1 cellular context compared by ENCODE assay signal in genomic region chr20:10565191-10565921, GRCh38.
TF ChIP-seq lines count a peak whose summit lies in the region.

No MANE protein-coding gene starts in this region.

TF ChIP-seq in HepG2, 621 proteins besides CTCF, POLR2A, EP300 and RAD21 (continued from another document and continues in another):
- TF ChIP-seq, protein P1, sequence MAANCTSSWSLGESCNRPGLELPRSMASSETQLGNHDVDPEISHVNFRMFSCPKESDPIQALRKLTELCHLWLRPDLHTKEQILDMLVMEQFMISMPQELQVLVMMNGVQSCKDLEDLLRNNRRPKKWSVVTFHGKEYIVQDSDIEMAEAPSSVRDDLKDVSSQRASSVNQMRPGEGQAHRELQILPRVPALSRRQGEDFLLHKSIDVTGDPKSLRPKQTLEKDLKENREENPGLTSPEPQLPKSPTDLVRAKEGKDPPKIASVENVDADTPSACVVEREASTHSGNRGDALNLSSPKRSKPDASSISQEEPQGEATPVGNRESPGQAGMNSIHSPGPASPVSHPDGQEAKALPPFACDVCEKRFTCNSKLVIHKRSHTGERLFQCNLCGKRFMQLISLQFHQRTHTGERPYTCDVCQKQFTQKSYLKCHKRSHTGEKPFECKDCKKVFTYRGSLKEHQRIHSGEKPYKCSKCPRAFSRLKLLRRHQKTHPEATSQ (CRISPR knock-in tag; IDR thresholded peaks at IDR 0.05; ENCODE audit: borderline replicate concordance) = 0 out of 2 replicates have a peak, but pooled peaks have one; percentile 21
- peak; percentile 74 for TF ChIP-seq CBX1 (IDR thresholded peaks at IDR 0.05; ENCODE audit: low read depth)
- no peak for TF ChIP-seq IKZF1 (IDR thresholded peaks at IDR 0.05)
- peak; percentile 17 to 28; a peak in 1 of 4 replicates for TF ChIP-seq NR2F1 (CRISPR knock-in tag; IDR thresholded peaks at IDR 0.05)
- TF ChIP-seq ZBTB4 (CRISPR knock-in tag; IDR thresholded peaks at IDR 0.05; ENCODE audit: borderline replicate concordance) = peak; percentile 61; the same call in 1 of the 2 replicates
- TF ChIP-seq GATAD1 (CRISPR knock-in tag; IDR thresholded peaks at IDR 0.05) = peak; percentile 75
- TF ChIP-seq MYNN (CRISPR knock-in tag; IDR thresholded peaks at IDR 0.05; ENCODE audit: low read depth) = no peak; the same call in 1 of the 2 replicates
- TF ChIP-seq, protein P2, sequence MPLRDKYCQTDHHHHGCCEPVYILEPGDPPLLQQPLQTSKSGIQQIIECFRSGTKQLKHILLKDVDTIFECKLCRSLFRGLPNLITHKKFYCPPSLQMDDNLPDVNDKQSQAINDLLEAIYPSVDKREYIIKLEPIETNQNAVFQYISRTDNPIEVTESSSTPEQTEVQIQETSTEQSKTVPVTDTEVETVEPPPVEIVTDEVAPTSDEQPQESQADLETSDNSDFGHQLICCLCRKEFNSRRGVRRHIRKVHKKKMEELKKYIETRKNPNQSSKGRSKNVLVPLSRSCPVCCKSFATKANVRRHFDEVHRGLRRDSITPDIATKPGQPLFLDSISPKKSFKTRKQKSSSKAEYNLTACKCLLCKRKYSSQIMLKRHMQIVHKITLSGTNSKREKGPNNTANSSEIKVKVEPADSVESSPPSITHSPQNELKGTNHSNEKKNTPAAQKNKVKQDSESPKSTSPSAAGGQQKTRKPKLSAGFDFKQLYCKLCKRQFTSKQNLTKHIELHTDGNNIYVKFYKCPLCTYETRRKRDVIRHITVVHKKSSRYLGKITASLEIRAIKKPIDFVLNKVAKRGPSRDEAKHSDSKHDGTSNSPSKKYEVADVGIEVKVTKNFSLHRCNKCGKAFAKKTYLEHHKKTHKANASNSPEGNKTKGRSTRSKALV (CRISPR knock-in tag; IDR thresholded peaks at IDR 0.05) = 0 out of 2 replicates have a peak, but pooled peaks have one; percentile 10
- peak; percentile 72 for TF ChIP-seq ZNF3 (CRISPR knock-in tag; IDR thresholded peaks at IDR 0.05)
- peak; percentile 74; the same call in 1 of the 2 replicates for TF ChIP-seq BRD4 (CRISPR knock-in tag; IDR thresholded peaks at IDR 0.05)
- no peak for TF ChIP-seq ZNF816 (CRISPR knock-in tag; IDR thresholded peaks at IDR 0.05; ENCODE audit: borderline replicate concordance)
- TF ChIP-seq XBP1 (CRISPR knock-in tag; IDR thresholded peaks at IDR 0.05) = no peak
- no peak for TF ChIP-seq ZNF160 (CRISPR knock-in tag; IDR thresholded peaks at IDR 0.05)
- TF ChIP-seq HES4 (CRISPR knock-in tag; IDR thresholded peaks at IDR 0.05; ENCODE audit: borderline replicate concordance) = no peak
- TF ChIP-seq, protein P3, sequence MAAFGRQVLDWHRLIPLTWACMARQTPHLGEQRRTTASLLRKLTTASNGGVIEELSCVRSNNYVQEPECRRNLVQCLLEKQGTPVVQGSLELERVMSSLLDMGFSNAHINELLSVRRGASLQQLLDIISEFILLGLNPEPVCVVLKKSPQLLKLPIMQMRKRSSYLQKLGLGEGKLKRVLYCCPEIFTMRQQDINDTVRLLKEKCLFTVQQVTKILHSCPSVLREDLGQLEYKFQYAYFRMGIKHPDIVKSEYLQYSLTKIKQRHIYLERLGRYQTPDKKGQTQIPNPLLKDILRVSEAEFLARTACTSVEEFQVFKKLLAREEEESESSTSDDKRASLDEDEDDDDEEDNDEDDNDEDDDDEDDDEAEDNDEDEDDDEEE (CRISPR knock-in tag; IDR thresholded peaks at IDR 0.05) = no peak
- TF ChIP-seq GZF1 (CRISPR knock-in tag; IDR thresholded peaks at IDR 0.05) = peak; percentile 65; the same call in 1 of the 2 replicates
- no peak for TF ChIP-seq PREB (CRISPR knock-in tag; IDR thresholded peaks at IDR 0.05)
- no peak for TF ChIP-seq ZNF772 (CRISPR knock-in tag; IDR thresholded peaks at IDR 0.05)
- TF ChIP-seq, protein P4, sequence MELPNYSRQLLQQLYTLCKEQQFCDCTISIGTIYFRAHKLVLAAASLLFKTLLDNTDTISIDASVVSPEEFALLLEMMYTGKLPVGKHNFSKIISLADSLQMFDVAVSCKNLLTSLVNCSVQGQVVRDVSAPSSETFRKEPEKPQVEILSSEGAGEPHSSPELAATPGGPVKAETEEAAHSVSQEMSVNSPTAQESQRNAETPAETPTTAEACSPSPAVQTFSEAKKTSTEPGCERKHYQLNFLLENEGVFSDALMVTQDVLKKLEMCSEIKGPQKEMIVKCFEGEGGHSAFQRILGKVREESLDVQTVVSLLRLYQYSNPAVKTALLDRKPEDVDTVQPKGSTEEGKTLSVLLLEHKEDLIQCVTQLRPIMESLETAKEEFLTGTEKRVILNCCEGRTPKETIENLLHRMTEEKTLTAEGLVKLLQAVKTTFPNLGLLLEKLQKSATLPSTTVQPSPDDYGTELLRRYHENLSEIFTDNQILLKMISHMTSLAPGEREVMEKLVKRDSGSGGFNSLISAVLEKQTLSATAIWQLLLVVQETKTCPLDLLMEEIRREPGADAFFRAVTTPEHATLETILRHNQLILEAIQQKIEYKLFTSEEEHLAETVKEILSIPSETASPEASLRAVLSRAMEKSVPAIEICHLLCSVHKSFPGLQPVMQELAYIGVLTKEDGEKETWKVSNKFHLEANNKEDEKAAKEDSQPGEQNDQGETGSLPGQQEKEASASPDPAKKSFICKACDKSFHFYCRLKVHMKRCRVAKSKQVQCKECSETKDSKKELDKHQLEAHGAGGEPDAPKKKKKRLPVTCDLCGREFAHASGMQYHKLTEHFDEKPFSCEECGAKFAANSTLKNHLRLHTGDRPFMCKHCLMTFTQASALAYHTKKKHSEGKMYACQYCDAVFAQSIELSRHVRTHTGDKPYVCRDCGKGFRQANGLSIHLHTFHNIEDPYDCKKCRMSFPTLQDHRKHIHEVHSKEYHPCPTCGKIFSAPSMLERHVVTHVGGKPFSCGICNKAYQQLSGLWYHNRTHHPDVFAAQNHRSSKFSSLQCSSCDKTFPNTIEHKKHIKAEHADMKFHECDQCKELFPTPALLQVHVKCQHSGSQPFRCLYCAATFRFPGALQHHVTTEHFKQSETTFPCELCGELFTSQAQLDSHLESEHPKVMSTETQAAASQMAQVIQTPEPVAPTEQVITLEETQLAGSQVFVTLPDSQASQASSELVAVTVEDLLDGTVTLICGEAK (IDR thresholded peaks at IDR 0.05) = no peak
- TF ChIP-seq, protein P4 (CRISPR knock-in tag; IDR thresholded peaks at IDR 0.05) = peak; percentile 43; the same call in 1 of the 2 replicates
- TF ChIP-seq, protein P5, sequence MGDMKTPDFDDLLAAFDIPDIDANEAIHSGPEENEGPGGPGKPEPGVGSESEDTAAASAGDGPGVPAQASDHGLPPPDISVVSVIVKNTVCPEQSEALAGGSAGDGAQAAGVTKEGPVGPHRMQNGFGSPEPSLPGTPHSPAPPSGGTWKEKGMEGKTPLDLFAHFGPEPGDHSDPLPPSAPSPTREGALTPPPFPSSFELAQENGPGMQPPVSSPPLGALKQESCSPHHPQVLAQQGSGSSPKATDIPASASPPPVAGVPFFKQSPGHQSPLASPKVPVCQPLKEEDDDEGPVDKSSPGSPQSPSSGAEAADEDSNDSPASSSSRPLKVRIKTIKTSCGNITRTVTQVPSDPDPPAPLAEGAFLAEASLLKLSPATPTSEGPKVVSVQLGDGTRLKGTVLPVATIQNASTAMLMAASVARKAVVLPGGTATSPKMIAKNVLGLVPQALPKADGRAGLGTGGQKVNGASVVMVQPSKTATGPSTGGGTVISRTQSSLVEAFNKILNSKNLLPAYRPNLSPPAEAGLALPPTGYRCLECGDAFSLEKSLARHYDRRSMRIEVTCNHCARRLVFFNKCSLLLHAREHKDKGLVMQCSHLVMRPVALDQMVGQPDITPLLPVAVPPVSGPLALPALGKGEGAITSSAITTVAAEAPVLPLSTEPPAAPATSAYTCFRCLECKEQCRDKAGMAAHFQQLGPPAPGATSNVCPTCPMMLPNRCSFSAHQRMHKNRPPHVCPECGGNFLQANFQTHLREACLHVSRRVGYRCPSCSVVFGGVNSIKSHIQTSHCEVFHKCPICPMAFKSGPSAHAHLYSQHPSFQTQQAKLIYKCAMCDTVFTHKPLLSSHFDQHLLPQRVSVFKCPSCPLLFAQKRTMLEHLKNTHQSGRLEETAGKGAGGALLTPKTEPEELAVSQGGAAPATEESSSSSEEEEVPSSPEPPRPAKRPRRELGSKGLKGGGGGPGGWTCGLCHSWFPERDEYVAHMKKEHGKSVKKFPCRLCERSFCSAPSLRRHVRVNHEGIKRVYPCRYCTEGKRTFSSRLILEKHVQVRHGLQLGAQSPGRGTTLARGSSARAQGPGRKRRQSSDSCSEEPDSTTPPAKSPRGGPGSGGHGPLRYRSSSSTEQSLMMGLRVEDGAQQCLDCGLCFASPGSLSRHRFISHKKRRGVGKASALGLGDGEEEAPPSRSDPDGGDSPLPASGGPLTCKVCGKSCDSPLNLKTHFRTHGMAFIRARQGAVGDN (CRISPR knock-in tag; IDR thresholded peaks at IDR 0.05) = peak; percentile 78
- no peak for TF ChIP-seq ZNF660 (CRISPR knock-in tag; IDR thresholded peaks at IDR 0.05; ENCODE audit: borderline replicate concordance, low read depth)
- no peak; the same call in 1 of the 2 replicates for TF ChIP-seq POLR2G (IDR thresholded peaks at IDR 0.05; ENCODE audit: low read depth, low read length)
- TF ChIP-seq ZNF546 (CRISPR knock-in tag; conservative IDR thresholded peaks at IDR 0.05) = no peak; the same call in 1 of the 2 replicates
- peak; percentile 93 for TF ChIP-seq NFKBIZ (CRISPR knock-in tag; IDR thresholded peaks at IDR 0.05)
- no peak for TF ChIP-seq ZFYVE20 (CRISPR knock-in tag; IDR thresholded peaks at IDR 0.05; ENCODE audit: borderline replicate concordance, low read depth)
- TF ChIP-seq, protein P6, sequence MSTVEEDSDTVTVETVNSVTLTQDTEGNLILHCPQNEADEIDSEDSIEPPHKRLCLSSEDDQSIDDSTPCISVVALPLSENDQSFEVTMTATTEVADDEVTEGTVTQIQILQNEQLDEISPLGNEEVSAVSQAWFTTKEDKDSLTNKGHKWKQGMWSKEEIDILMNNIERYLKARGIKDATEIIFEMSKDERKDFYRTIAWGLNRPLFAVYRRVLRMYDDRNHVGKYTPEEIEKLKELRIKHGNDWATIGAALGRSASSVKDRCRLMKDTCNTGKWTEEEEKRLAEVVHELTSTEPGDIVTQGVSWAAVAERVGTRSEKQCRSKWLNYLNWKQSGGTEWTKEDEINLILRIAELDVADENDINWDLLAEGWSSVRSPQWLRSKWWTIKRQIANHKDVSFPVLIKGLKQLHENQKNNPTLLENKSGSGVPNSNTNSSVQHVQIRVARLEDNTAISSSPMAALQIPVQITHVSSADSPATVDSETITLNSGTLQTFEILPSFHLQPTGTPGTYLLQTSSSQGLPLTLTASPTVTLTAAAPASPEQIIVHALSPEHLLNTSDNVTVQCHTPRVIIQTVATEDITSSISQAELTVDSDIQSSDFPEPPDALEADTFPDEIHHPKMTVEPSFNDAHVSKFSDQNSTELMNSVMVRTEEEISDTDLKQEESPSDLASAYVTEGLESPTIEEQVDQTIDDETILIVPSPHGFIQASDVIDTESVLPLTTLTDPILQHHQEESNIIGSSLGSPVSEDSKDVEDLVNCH (CRISPR knock-in tag; IDR thresholded peaks at IDR 0.05) = no peak
- peak; percentile 98 for TF ChIP-seq MIXL1 (CRISPR knock-in tag; IDR thresholded peaks at IDR 0.05)
- TF ChIP-seq MED13 (CRISPR knock-in tag; IDR thresholded peaks at IDR 0.05) = 0 out of 2 replicates have a peak, but pooled peaks have one; percentile 78
